2 cellular contexts compared by ENCODE assay signal in genomic region chr6:45455408-45455807, GRCh38.
A peak's percentile ranks its signal among the peaks of the same experiment; 100 is the strongest.
TF ChIP-seq lines count a peak whose summit lies in the region.

No MANE protein-coding gene starts in this region.

TF ChIP-seq in IMR-90, 13 proteins besides CTCF, POLR2A, EP300 and RAD21:
- TF ChIP-seq RCOR1 (IDR thresholded peaks at IDR 0.05; ENCODE audit: insufficient replicate concordance, low read length) (no peak), MAZ (IDR thresholded peaks at IDR 0.05; ENCODE audit: borderline replicate concordance, low read depth, low read length) (no peak), BHLHE40 (IDR thresholded peaks at IDR 0.05; ENCODE audit: low read depth, low read length) (no peak), MAFK (IDR thresholded peaks at IDR 0.05; ENCODE audit: low read depth, low read length) (no peak), SMC3 (IDR thresholded peaks at IDR 0.05; ENCODE audit: low read depth, low read length) (no peak), CHD1 (IDR thresholded peaks at IDR 0.05; ENCODE audit: low read depth, low read length) (no peak), FOS (IDR thresholded peaks at IDR 0.05; ENCODE audit: low read depth, low read length) (no peak), RFX5 (IDR thresholded peaks at IDR 0.05; ENCODE audit: low read depth, low read length) (no peak), CEBPB (IDR thresholded peaks at IDR 0.05; ENCODE audit: low read depth, low read length) (no peak), MXI1 (IDR thresholded peaks at IDR 0.05; ENCODE audit: borderline replicate concordance, low read depth, low read length) (no peak), NFE2L2 (IDR thresholded peaks at IDR 0.05; ENCODE audit: low read depth, low read length) (no peak)
- TF ChIP-seq, protein P1, sequence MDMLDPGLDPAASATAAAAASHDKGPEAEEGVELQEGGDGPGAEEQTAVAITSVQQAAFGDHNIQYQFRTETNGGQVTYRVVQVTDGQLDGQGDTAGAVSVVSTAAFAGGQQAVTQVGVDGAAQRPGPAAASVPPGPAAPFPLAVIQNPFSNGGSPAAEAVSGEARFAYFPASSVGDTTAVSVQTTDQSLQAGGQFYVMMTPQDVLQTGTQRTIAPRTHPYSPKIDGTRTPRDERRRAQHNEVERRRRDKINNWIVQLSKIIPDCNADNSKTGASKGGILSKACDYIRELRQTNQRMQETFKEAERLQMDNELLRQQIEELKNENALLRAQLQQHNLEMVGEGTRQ (IDR thresholded peaks at IDR 0.05; ENCODE audit: low read depth, low read length): no peak
- TF ChIP-seq, protein P2, sequence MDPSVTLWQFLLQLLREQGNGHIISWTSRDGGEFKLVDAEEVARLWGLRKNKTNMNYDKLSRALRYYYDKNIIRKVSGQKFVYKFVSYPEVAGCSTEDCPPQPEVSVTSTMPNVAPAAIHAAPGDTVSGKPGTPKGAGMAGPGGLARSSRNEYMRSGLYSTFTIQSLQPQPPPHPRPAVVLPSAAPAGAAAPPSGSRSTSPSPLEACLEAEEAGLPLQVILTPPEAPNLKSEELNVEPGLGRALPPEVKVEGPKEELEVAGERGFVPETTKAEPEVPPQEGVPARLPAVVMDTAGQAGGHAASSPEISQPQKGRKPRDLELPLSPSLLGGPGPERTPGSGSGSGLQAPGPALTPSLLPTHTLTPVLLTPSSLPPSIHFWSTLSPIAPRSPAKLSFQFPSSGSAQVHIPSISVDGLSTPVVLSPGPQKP (IDR thresholded peaks at IDR 0.05; ENCODE audit: borderline replicate concordance, low read depth, low read length): no peak

TF ChIP-seq in K562, 482 proteins besides CTCF, POLR2A, EP300 and RAD21:
- TF ChIP-seq ATF1 (CRISPR knock-in tag; IDR thresholded peaks at IDR 0.05): no peak
- no peak for TF ChIP-seq ATF1 (tag; IDR thresholded peaks at IDR 0.05)
- no peak for TF ChIP-seq CBX3 (IDR thresholded peaks at IDR 0.05; ENCODE audit: borderline replicate concordance in 1 of 2, low read length in 2 of 2)
- 0 out of 2 replicates have a peak, but pooled peaks have one; percentile 10 for TF ChIP-seq L3MBTL2 (IDR thresholded peaks at IDR 0.05)
- no peak for TF ChIP-seq TFAP4 (CRISPR knock-in tag; IDR thresholded peaks at IDR 0.05; ENCODE audit: borderline replicate concordance)
- no peak for TF ChIP-seq CBFA2T2 (conservative IDR thresholded peaks at IDR 0.05)
- no peak for TF ChIP-seq RB1 (IDR thresholded peaks at IDR 0.05; ENCODE audit: low read depth)
- no peak for TF ChIP-seq NEUROD1 (IDR thresholded peaks at IDR 0.05; ENCODE audit: borderline replicate concordance, low read depth, low read length, partially characterized antibody)
- TF ChIP-seq SMARCA4 (IDR thresholded peaks at IDR 0.05): peak; percentile 11; the same call in 1 of the 2 replicates
- TF ChIP-seq ZNF280A (IDR thresholded peaks at IDR 0.05; ENCODE audit: low read depth, partially characterized antibody): no peak
